In genomic region chr2:46036929-46037328, GRCh38 we compare ENCODE assay signal across 1 cellular context.
TF ChIP-seq lines count a peak whose summit lies in the region.

No MANE protein-coding gene starts in this region.

TF ChIP-seq in HepG2, 621 proteins besides CTCF, POLR2A, EP300 and RAD21 (continued from another document):
- TF ChIP-seq MAFF (IDR thresholded peaks at IDR 0.05; ENCODE audit: low read depth, low read length) (peak; percentile 62), ZSCAN25 (CRISPR knock-in tag; IDR thresholded peaks at IDR 0.05) (no peak)
- TF ChIP-seq, protein P1, sequence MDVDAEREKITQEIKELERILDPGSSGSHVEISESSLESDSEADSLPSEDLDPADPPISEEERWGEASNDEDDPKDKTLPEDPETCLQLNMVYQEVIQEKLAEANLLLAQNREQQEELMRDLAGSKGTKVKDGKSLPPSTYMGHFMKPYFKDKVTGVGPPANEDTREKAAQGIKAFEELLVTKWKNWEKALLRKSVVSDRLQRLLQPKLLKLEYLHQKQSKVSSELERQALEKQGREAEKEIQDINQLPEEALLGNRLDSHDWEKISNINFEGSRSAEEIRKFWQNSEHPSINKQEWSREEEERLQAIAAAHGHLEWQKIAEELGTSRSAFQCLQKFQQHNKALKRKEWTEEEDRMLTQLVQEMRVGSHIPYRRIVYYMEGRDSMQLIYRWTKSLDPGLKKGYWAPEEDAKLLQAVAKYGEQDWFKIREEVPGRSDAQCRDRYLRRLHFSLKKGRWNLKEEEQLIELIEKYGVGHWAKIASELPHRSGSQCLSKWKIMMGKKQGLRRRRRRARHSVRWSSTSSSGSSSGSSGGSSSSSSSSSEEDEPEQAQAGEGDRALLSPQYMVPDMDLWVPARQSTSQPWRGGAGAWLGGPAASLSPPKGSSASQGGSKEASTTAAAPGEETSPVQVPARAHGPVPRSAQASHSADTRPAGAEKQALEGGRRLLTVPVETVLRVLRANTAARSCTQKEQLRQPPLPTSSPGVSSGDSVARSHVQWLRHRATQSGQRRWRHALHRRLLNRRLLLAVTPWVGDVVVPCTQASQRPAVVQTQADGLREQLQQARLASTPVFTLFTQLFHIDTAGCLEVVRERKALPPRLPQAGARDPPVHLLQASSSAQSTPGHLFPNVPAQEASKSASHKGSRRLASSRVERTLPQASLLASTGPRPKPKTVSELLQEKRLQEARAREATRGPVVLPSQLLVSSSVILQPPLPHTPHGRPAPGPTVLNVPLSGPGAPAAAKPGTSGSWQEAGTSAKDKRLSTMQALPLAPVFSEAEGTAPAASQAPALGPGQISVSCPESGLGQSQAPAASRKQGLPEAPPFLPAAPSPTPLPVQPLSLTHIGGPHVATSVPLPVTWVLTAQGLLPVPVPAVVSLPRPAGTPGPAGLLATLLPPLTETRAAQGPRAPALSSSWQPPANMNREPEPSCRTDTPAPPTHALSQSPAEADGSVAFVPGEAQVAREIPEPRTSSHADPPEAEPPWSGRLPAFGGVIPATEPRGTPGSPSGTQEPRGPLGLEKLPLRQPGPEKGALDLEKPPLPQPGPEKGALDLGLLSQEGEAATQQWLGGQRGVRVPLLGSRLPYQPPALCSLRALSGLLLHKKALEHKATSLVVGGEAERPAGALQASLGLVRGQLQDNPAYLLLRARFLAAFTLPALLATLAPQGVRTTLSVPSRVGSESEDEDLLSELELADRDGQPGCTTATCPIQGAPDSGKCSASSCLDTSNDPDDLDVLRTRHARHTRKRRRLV (CRISPR knock-in tag; IDR thresholded peaks at IDR 0.05), result no peak
